Comparison of ENCODE assay signal across 18 cellular contexts in the genomic region with DNA sequence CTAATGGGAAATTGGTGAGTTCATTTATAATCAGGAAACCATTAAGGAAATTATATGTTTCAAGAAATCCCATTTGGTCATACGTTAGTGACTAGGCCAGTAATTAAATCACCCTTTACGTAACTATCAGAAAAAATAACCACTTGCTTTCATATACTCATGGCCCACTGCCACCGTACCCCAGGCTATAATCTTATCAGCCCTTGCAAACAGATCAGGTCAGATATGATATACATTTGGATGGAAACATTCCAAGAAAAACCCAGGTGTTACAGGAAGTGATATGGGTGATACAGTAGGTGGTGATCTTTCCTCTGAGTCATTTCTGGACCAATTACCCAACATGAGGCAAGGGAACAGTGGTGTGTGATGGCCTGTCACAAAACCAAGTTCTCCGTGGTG.
A peak's percentile ranks its signal among the peaks of the same experiment; 100 is the strongest.
DNase-seq lines count a peak whose midpoint lies in the region; ATAC-seq and TF ChIP-seq lines count a peak whose summit lies in the region.
"Had no signal": no experiment of that assay in that cellular context is flagged by ENCODE, and none has a peak within 500 bp of the region (broad histone marks: within the 10 kb centered on the region; RNA-seq: fewer than 3 reads in every experiment).

No MANE protein-coding gene starts in this region.

- no peak overlapping the region for H3K27ac Mint-ChIP-seq in Caco-2 (ENCODE audit: unreplicated experiment)
- H3K27ac Mint-ChIP-seq: activated CD4-positive, alpha-beta T cell treated with anti-CD3 and anti-CD28 coated beads for 36 hours; H9; immature natural killer cell had no signal

- H3K9me3 ChIP-seq in Caco-2 = no peaks in the 10 kb centered on the region
- no peaks in the 10 kb centered on the region for H3K9me3 ChIP-seq in ovary
- H3K9me3 ChIP-seq: pancreas had no signal

- TF ChIP-seq POLR2A in ovary (IDR thresholded peaks at IDR 0.05) = no peak

- no peaks in the 10 kb centered on the region for H3K36me3 Mint-ChIP-seq in Caco-2 (ENCODE audit: insufficient read depth, unreplicated experiment)

- H3K4me3 ChIP-seq in Caco-2 (ENCODE audit: low read depth, low read length) = no peak overlapping the region
- no peak overlapping the region for H3K4me3 ChIP-seq in epithelial cell of esophagus (ENCODE audit: low read length)
- no peak overlapping the region for H3K4me3 ChIP-seq in ovary
- H3K4me3 ChIP-seq: dorsolateral prefrontal cortex, pancreas had no signal

- 84 to 93% (median 91%) methylated on average over 4 of the region's 4 CpGs for WGBS in ovary, 3 donors

- DNase-seq in Caco-2 (peak; percentile 12 to 34), NCI-H748 treated with DMSO at 0.1 percent for 48 hours (lab: John Stamatoyannopoulos, UW) (peak; percentile 12), epithelial cell of esophagus (ENCODE audit: low read depth) (peak; percentile 93), amygdala (lab: John Stamatoyannopoulos, UW) (no peak), ovary (no peak), activated T-cell treated with anti-CD3 and anti-CD28 coated beads for 4 hours (no peak)
- DNase-seq: activated CD4-positive, alpha-beta T cell treated with anti-CD3 and anti-CD28 coated beads for 36 hours; AML-193; anterior cingulate cortex; dorsolateral prefrontal cortex; EL; H9; immature natural killer cell; NCI-H187 treated with DMSO at 0.1 percent for 48 hours; SW 1271 had no signal

- no peaks in the 10 kb centered on the region for H3K9me3 Mint-ChIP-seq in Caco-2 (ENCODE audit: unreplicated experiment)
- H3K9me3 Mint-ChIP-seq: H9 had no signal

- intact Hi-C loops in Caco-2 (cut with micrococcal nuclease; ENCODE audit: unreplicated experiment) (no loop called here), ovary (cut with DNase I) (no loop called here)

- H3K27me3 ChIP-seq in Caco-2 (replicated peaks; ENCODE audit: control insufficient read depth, insufficient read depth, low read length) = no peaks in the 10 kb centered on the region
- no peaks in the 10 kb centered on the region for H3K27me3 ChIP-seq in ovary
- H3K27me3 ChIP-seq: dorsolateral prefrontal cortex, pancreas had no signal

- TF ChIP-seq CTCF in Caco-2 (IDR thresholded peaks at IDR 0.05; ENCODE audit: insufficient read depth in 1 of 2, low read depth in 1 of 2, low read length in 1 of 2, severe bottlenecking in 1 of 2, unreplicated experiment in 1 of 2) (no peak), epithelial cell of esophagus (IDR thresholded peaks at IDR 0.05; ENCODE audit: insufficient read depth, low read depth, low read length, missing control alignments) (no peak), ovary (IDR thresholded peaks at IDR 0.05) (no peak)

- no peak overlapping the region for H3K4me3 Mint-ChIP-seq in Caco-2 (ENCODE audit: unreplicated experiment)
- H3K4me3 Mint-ChIP-seq: activated CD4-positive, alpha-beta T cell treated with anti-CD3 and anti-CD28 coated beads for 36 hours; H9; immature natural killer cell had no signal

- CTCF ChIA-PET in Caco-2 (lab: Charles Lee) = no interaction called here

- no peak overlapping the region for H3K27ac ChIP-seq in ovary
- H3K27ac ChIP-seq: dorsolateral prefrontal cortex, pancreas had no signal

- no peaks in the 10 kb centered on the region for H3K4me1 Mint-ChIP-seq in Caco-2 (ENCODE audit: low read depth, unreplicated experiment)
- H3K4me1 Mint-ChIP-seq: activated CD4-positive, alpha-beta T cell treated with anti-CD3 and anti-CD28 coated beads for 36 hours; immature natural killer cell had no signal

- TF ChIP-seq EP300 in ovary (IDR thresholded peaks at IDR 0.05) = no peak

- ATAC-seq in HG03442 (IDR thresholded peaks at IDR 0.05; ENCODE audit: unreplicated experiment) (peak; percentile 46), HG03159 (IDR thresholded peaks at IDR 0.05; ENCODE audit: unreplicated experiment) (no peak)
- ATAC-seq: activated CD4-positive, alpha-beta T cell treated with anti-CD3 and anti-CD28 coated beads for 36 hours; pancreas had no signal

- H3K4me1 ChIP-seq in Caco-2 (no peaks in the 10 kb centered on the region; the same call in 1 of the 2 replicates), ovary (ENCODE audit: insufficient read depth) (no peaks in the 10 kb centered on the region)
- H3K4me1 ChIP-seq: pancreas had no signal

- POLR2A ChIA-PET in Caco-2 (lab: Charles Lee) = no interaction called here

- no peaks in the 10 kb centered on the region for H3K36me3 ChIP-seq in Caco-2 (ENCODE audit: control insufficient read depth, insufficient read depth, low read length)
- H3K36me3 ChIP-seq in ovary = no peaks in the 10 kb centered on the region
- H3K36me3 ChIP-seq: pancreas had no signal

- BruUV-seq in Caco-2 (replicated peaks; lab: Mats Ljungman, UMichigan) = no TSS peak

- no peaks in the 10 kb centered on the region for H3K27me3 Mint-ChIP-seq in Caco-2 (ENCODE audit: insufficient read depth, unreplicated experiment)
- H3K27me3 Mint-ChIP-seq: activated CD4-positive, alpha-beta T cell treated with anti-CD3 and anti-CD28 coated beads for 36 hours had no signal

Comparison
In these comparisons a context has a peak if more than half of its experiments do, and no peak if none do; other contexts are left out.
1. DNase-seq: peak in Caco-2 (2 of 2), NCI-H748 treated with DMSO at 0.1 percent for 48 hours (single experiment) and epithelial cell of esophagus (single experiment); none in amygdala (0 of 56), ovary (0 of 5) and activated T-cell treated with anti-CD3 and anti-CD28 coated beads for 4 hours (single experiment).